23 cellular contexts compared by ENCODE assay signal in genomic region chr9:86119457-86119856, GRCh38.
"Had no signal": no experiment of that assay in that cellular context is flagged by ENCODE, and none has a peak within 500 bp of the region (broad histone marks: within the 10 kb centered on the region; RNA-seq: fewer than 3 reads in every experiment).

No MANE protein-coding gene starts in this region.

- H3K9ac ChIP-seq: parathyroid adenoma had no signal

- H3K4me1 ChIP-seq: parathyroid adenoma, psoas muscle, right lobe of liver, sigmoid colon, thyroid gland, tibial nerve, upper lobe of left lung, uterus had no signal

- H3K27ac ChIP-seq: ovary, parathyroid adenoma, psoas muscle, right lobe of liver, sigmoid colon, stomach, thoracic aorta, thyroid gland, tibial nerve, upper lobe of left lung, uterus had no signal

- H3K27me3 ChIP-seq: ovary, right lobe of liver, sigmoid colon, thyroid gland, tibial nerve, upper lobe of left lung, uterus had no signal

- H3K9me3 ChIP-seq: ovary, psoas muscle, right lobe of liver, sigmoid colon, stomach, thoracic aorta, thyroid gland, tibial nerve, upper lobe of left lung, uterus had no signal

- H3K4me3 ChIP-seq: ovary, psoas muscle, right lobe of liver, sigmoid colon, stomach, thoracic aorta, thyroid gland, tibial nerve, upper lobe of left lung, uterus had no signal

- DNase-seq: naive thymus-derived CD4-positive, alpha-beta T cell; natural killer cell; occipital lobe; ovary; psoas muscle; right cardiac atrium; right lobe of liver; sigmoid colon; small intestine; stimulated activated CD4-positive, alpha-beta T cell treated with anti-CD3 and anti-CD28 coated beads, Interleukin-2, amount 100 ng/mL, for 24 hours; stimulated activated CD4-positive, alpha-beta T cell treated with anti-CD3 and anti-CD28 coated beads, Interleukin-2, amount 100 ng/mL, for 48 hours; stimulated activated CD4-positive, alpha-beta T cell treated with anti-CD3 and anti-CD28 coated beads, Interleukin-4, amount 100 ng/mL, for 24 hours; stimulated activated naive B cell treated with anti-CD40 and anti-IgM and Interleukin-4, amounts not matched to agents 10 μg/mL and 1 μg/mL and 100 μg/mL, for 72 hours; stimulated activated naive CD4-positive, alpha-beta T cell treated with Interleukin-2 at 50 U/mL for 16 hours; stomach; thyroid gland; trophoblast cell; upper lobe of left lung; uterus had no signal

- H2AFZ ChIP-seq: parathyroid adenoma had no signal

- ATAC-seq: naive thymus-derived CD4-positive, alpha-beta T cell; natural killer cell; psoas muscle; right cardiac atrium; right lobe of liver; stimulated activated effector memory CD8-positive, alpha-beta T cell treated with anti-CD3 and anti-CD28 coated beads, Interleukin-12 subunit alpha, Interleukin-12 subunit beta, amount 100 ng/mL, for 72 hours; stimulated activated naive B cell treated with anti-CD40 and anti-IgM and Interleukin-4, amounts not matched to agents 10 μg/mL and 1 μg/mL and 100 μg/mL, for 72 hours had no signal

- H3K36me3 ChIP-seq: ovary, right lobe of liver, sigmoid colon, stomach, thoracic aorta, thyroid gland, tibial nerve, upper lobe of left lung, uterus had no signal
